ENCODE assay signal across 19 cellular contexts in the genomic region with DNA sequence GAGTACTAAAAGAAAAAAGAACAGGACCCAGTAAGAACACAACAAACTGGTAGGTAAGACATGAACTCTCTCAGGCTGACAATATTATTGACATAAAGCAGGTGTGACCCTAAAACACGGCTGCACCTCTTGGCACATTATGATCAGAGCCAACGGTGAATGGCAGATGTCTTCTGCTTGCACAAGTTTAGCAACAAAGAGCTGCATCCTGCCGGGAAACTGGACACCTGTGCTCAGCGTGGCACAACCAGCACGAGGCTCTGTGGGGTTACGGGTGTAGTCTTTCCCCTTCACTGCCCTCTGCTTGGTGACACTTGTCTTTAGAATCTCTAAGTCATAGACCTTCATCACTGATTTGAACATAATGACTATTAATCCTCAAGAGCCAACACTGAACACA.
A peak's percentile ranks its signal among the peaks of the same experiment; 100 is the strongest.
DNase-seq lines count a peak whose midpoint lies in the region; ATAC-seq and TF ChIP-seq lines count a peak whose summit lies in the region.
"Had no signal": no experiment of that assay in that cellular context is flagged by ENCODE, and none has a peak within 500 bp of the region (broad histone marks: within the 10 kb centered on the region; RNA-seq: fewer than 3 reads in every experiment).

No MANE protein-coding gene starts in this region.

- H3K27me3 ChIP-seq in gastroesophageal sphincter: no peaks in the 10 kb centered on the region
- H3K27me3 ChIP-seq: spleen, stomach had no signal

- no peak for TF ChIP-seq POLR2A in gastroesophageal sphincter (IDR thresholded peaks at IDR 0.05)

- no peak overlapping the region for H3K27ac ChIP-seq in gastroesophageal sphincter
- H3K27ac ChIP-seq: coronary artery, spleen, stomach had no signal

- TF ChIP-seq CTCF in gastroesophageal sphincter (IDR thresholded peaks at IDR 0.05): no peak

- 86 to 88% methylated on average over 5 to 6 of the region's 6 CpGs for WGBS in gastroesophageal sphincter (ENCODE audit: low coverage in 1 of 2), 2 donors

- ATAC-seq in left colon (peak; percentile 69), GM18907 (IDR thresholded peaks at IDR 0.05; ENCODE audit: unreplicated experiment) (no peak), gastroesophageal sphincter (no peak), HG03045 (IDR thresholded peaks at IDR 0.05; ENCODE audit: unreplicated experiment) (no peak)
- ATAC-seq: activated CD8-positive, alpha-beta memory T cell treated with anti-CD3 and anti-CD28 coated beads, Interleukin-2, amount 10 ng/mL, durations not matched to agents 7 days and 5 days; left ventricle myocardium superior had no signal

- no peak overlapping the region for H3K4me3 ChIP-seq in gastroesophageal sphincter
- H3K4me3 ChIP-seq: coronary artery, spleen, stomach had no signal

- peaks cover 2 to 94% of the 10 kb centered on the region in 2 donors for H3K36me3 ChIP-seq in gastroesophageal sphincter

- intact Hi-C loops in left colon (cut with DNase I, micrococcal nuclease): no loop called here

- DNase-seq in COR-L47 (lab: John Stamatoyannopoulos, UW) (peak; percentile 85), NAMALWA (ENCODE audit: low spot score) (peak; percentile 30), NCI-H510A treated with DMSO at 0.1 percent for 48 hours (lab: John Stamatoyannopoulos, UW) (peak; percentile 19), left colon (peak in 1 of 2 donors; percentile 7)
- DNase-seq: activated CD4-positive, alpha-beta T cell treated with anti-CD3 and anti-CD28 coated beads for 1 hour; activated CD8-positive, alpha-beta memory T cell treated with anti-CD3 and anti-CD28 coated beads, Interleukin-2, amount 10 ng/mL, durations not matched to agents 7 days and 5 days; CD8-positive, alpha-beta memory T cell; H9; head of caudate nucleus; KG1; left ventricle myocardium superior; NCI-H446; spleen; stimulated activated CD4-positive, alpha-beta T cell treated with anti-CD3 and anti-CD28 coated beads, Interleukin-4, amount 100 ng/mL, for 4 hours; stomach had no signal

- H3K9me3 ChIP-seq in gastroesophageal sphincter: no peaks in the 10 kb centered on the region
- H3K9me3 ChIP-seq: spleen, stomach had no signal

- peaks cover 2 to 21% (median 7%) of the 10 kb centered on the region in 3 donors for H3K4me1 ChIP-seq in gastroesophageal sphincter
- H3K4me1 ChIP-seq: spleen had no signal

- TF ChIP-seq EP300 in gastroesophageal sphincter (IDR thresholded peaks at IDR 0.05): no peak
